29 cellular contexts compared by ENCODE assay signal in the genomic region with DNA sequence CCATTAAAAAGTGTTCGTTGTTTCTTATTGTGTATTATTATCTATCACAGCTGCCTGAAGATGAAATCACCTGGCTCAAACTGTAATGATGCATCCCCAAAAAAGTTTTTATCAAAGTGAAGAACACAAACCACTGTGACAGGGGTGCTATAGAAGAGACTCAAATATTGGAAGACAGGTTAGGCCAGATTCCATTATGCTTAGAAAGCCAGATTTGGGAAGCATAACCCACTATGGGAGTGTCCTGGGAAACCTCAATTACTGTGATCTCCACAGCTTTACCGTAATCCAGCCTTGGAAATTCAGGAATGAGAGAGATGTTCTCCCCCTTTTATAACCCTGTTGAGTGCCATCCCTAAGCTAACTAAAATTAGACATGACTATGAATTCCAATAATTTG.
"Had no signal": no experiment of that assay in that cellular context is flagged by ENCODE, and none has a peak within 500 bp of the region (broad histone marks: within the 10 kb centered on the region; RNA-seq: fewer than 3 reads in every experiment).

No MANE protein-coding gene starts in this region.

- H3K36me3 ChIP-seq: neutrophil, pancreas, right lobe of liver, sigmoid colon, spleen, suprapubic skin, tibial artery, transverse colon, upper lobe of left lung, vagina had no signal

- H3K4me1 ChIP-seq: pancreas, psoas muscle, right lobe of liver, sigmoid colon, spleen, suprapubic skin, testis, tibial artery, transverse colon, upper lobe of left lung, vagina had no signal

- DNase-seq: naive thymus-derived CD8-positive, alpha-beta T cell; nephron progenitor cell; nucleus accumbens; pancreas; posterior cingulate gyrus; psoas muscle; right cardiac atrium; right lobe of liver; sigmoid colon; small intestine; spleen; stimulated activated CD4-positive, alpha-beta T cell treated with anti-CD3 and anti-CD28 coated beads, Interleukin-12 subunit alpha, Interleukin-12 subunit beta, amount 100 ng/mL, for 4 hours; stimulated activated CD4-positive, alpha-beta T cell treated with anti-CD3 and anti-CD28 coated beads, Interleukin-1b, Interleukin-23, amount 100 ng/mL, for 48 hours; stimulated activated CD4-positive, alpha-beta T cell treated with anti-CD3 and anti-CD28 coated beads, Interleukin-4, amount 100 ng/mL, for 1 hour; stimulated activated CD4-positive, alpha-beta T cell treated with anti-CD3 and anti-CD28 coated beads, Interleukin-4, amount 100 ng/mL, for 4 hours; stimulated activated CD8-positive, alpha-beta memory T cell treated with anti-CD3 and anti-CD28 coated beads, Interleukin-4, amount 100 ng/mL, for 48 hours; stimulated activated naive CD4-positive, alpha-beta T cell; stimulated activated naive CD8-positive, alpha-beta T cell treated with anti-CD3 and anti-CD28 coated beads, Interleukin-15, amount 100 ng/mL, for 72 hours; stimulated activated naive CD8-positive, alpha-beta T cell treated with anti-CD3 and anti-CD28 coated beads, Interleukin-15, Interleukin-2, amounts not matched to agents 100 U/mL and 50 U/mL, for 24 hours; substantia nigra; testis; tibial artery; transverse colon; upper lobe of left lung had no signal

- H3K4me3 ChIP-seq: pancreas, psoas muscle, right lobe of liver, sigmoid colon, spleen, suprapubic skin, testis, tibial artery, transverse colon, upper lobe of left lung, vagina had no signal

- H3K9me3 ChIP-seq: neutrophil, pancreas, psoas muscle, right lobe of liver, sigmoid colon, suprapubic skin, testis, tibial artery, transverse colon, upper lobe of left lung, vagina had no signal

- H3K27me3 ChIP-seq: neutrophil, pancreas, right lobe of liver, sigmoid colon, suprapubic skin, testis, tibial artery, transverse colon, upper lobe of left lung, vagina had no signal

- H3K27ac ChIP-seq: neutrophil, pancreas, psoas muscle, right lobe of liver, sigmoid colon, spleen, suprapubic skin, testis, tibial artery, transverse colon, upper lobe of left lung, vagina had no signal

- ATAC-seq: naive thymus-derived CD8-positive, alpha-beta T cell; natural killer cell treated with Interleukin-12 subunit alpha and Interleukin-12 subunit beta and Interleukin-15 and Interleukin-18, amount 100 ng/mL, for 72 hours; pancreas; psoas muscle; right cardiac atrium; right lobe of liver; stimulated activated memory B cell treated with anti-CD40 and anti-IgM and Interleukin-4, amounts not matched to agents 10 μg/mL and 1 μg/mL and 100 μg/mL, for 72 hours; stimulated activated naive CD8-positive, alpha-beta T cell treated with anti-CD3 and anti-CD28 coated beads, Interleukin-15, amount 100 ng/mL, for 72 hours; stimulated activated naive CD8-positive, alpha-beta T cell treated with anti-CD3 and anti-CD28 coated beads, Interleukin-15, Interleukin-2, amounts not matched to agents 100 U/mL and 50 U/mL, for 24 hours had no signal
